In the genomic region with DNA sequence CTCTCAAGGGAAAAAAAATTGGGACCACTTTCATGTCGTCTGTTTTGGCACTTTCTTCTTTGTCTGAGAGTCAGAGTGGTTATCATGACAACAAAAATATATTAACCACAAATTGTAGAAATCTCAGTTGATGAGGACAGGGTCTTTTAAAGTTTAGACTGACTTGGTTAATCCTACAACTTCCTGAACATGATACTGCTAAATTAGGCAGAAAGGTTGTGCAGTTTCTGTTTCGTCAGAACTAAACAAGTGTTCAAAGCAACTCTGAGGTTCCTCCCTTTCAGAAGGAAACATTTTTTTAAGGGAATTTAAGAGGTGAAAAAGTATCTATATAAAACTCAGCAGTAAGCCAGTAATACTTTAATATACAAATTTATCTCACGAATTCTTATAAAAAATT, we compare ENCODE assay signal across 11 cellular contexts. TPM values are rescaled to one million over a fixed set of nuclear protein-coding genes. Genes with fewer than 3 reads are reported as not detected.
A peak's percentile ranks its signal among the peaks of the same experiment; 100 is the strongest.
DNase-seq lines count a peak whose midpoint lies in the region; ATAC-seq and TF ChIP-seq lines count a peak whose summit lies in the region.
"Had no signal": no experiment of that assay in that cellular context is flagged by ENCODE, and none has a peak within 500 bp of the region (broad histone marks: within the 10 kb centered on the region; RNA-seq: fewer than 3 reads in every experiment).

No MANE protein-coding gene starts in this region.

- POLR2A ChIA-PET in PC-9 (lab: Charles Lee; ENCODE audit: unreplicated experiment): no interaction called here

- peaks cover 3% of the 10 kb centered on the region for H3K27me3 Mint-ChIP-seq in activated CD4-positive, alpha-beta T cell treated with anti-CD3 and anti-CD28 coated beads, Interleukin-2, amount 10 ng/mL, durations not matched to agents 24 days and 14 days
- peaks cover 14% of the 10 kb centered on the region for H3K27me3 Mint-ChIP-seq in activated T-helper 2 cell treated with anti-CD3 and anti-CD28 coated beads, Interferon-gamma antibody, Interleukin-2, Interleukin-4, amounts not matched to agents 10 μg/mL and 5 μg/mL and 100 μg/mL, durations not matched to agents 14 hours and 24 hours and 36 hours (ENCODE audit: low read depth)
- H3K27me3 Mint-ChIP-seq: activated CD4-positive, alpha-beta memory T cell treated with anti-CD3 and anti-CD28 coated beads for 36 hours had no signal

- H3K4me2 ChIP-seq in PC-9: no peak overlapping the region
- peak overlapping the region; percentile 68 for H3K4me2 ChIP-seq in osteoblast (ENCODE audit: insufficient read depth, low read length)

- peaks cover 9% of the 10 kb centered on the region for H3K4me1 Mint-ChIP-seq in activated CD4-positive, alpha-beta T cell treated with anti-CD3 and anti-CD28 coated beads, Interleukin-2, amount 10 ng/mL, durations not matched to agents 24 days and 14 days
- peaks cover 4% of the 10 kb centered on the region for H3K4me1 Mint-ChIP-seq in activated T-helper 2 cell treated with anti-CD3 and anti-CD28 coated beads, Interferon-gamma antibody, Interleukin-2, Interleukin-4, amounts not matched to agents 10 μg/mL and 5 μg/mL and 100 μg/mL, durations not matched to agents 14 hours and 24 hours and 36 hours (ENCODE audit: low read depth)

- H3K4me1 ChIP-seq in PC-9 (replicated peaks; ENCODE audit: insufficient read depth) (peaks cover 31% of the 10 kb centered on the region), osteoblast (ENCODE audit: insufficient read depth, low read length) (peaks cover 16% of the 10 kb centered on the region)

- H3K36me3 ChIP-seq in PC-9 (ENCODE audit: low read depth): peaks cover 73% of the 10 kb centered on the region
- no peaks in the 10 kb centered on the region for H3K36me3 ChIP-seq in osteoblast (ENCODE audit: insufficient read depth, low read length)

- CTCF ChIA-PET in PC-9 (lab: Charles Lee): no interaction called here

- H3K4me3 ChIP-seq in PC-9 (no peak overlapping the region), osteoblast (ENCODE audit: insufficient read depth, low read length) (no peak overlapping the region)

- H4K20me1 ChIP-seq in PC-9 (ENCODE audit: insufficient read depth) (0 out of 2 replicates have a peak, but pooled peaks cover 3% of the 10 kb centered on the region), osteoblast (ENCODE audit: insufficient read depth, low read length) (no peaks in the 10 kb centered on the region)

- intact Hi-C loops in PC-9 (cut with micrococcal nuclease; ENCODE audit: unreplicated experiment): no loop called here
- intact Hi-C loops in activated CD4-positive, alpha-beta T cell treated with anti-CD3 and anti-CD28 coated beads, Interleukin-2, amount 10 ng/mL, durations not matched to agents 24 days and 14 days (cut with micrococcal nuclease): no loop called here
- intact Hi-C loops in activated T-helper 2 cell treated with anti-CD3 and anti-CD28 coated beads, Interferon-gamma antibody, Interleukin-2, Interleukin-4, amounts not matched to agents 10 μg/mL and 5 μg/mL and 100 μg/mL, durations not matched to agents 14 hours and 24 hours and 36 hours (cut with micrococcal nuclease): no loop called here

- H3F3A ChIP-seq in PC-9 (ENCODE audit: insufficient read depth, low read depth): peaks cover 57% of the 10 kb centered on the region; the same call in 1 of the 2 replicates

- no peaks in the 10 kb centered on the region for H3K36me3 Mint-ChIP-seq in activated CD4-positive, alpha-beta T cell treated with anti-CD3 and anti-CD28 coated beads, Interleukin-2, amount 10 ng/mL, durations not matched to agents 24 days and 14 days (ENCODE audit: low read depth)
- no peaks in the 10 kb centered on the region for H3K36me3 Mint-ChIP-seq in activated T-helper 2 cell treated with anti-CD3 and anti-CD28 coated beads, Interferon-gamma antibody, Interleukin-2, Interleukin-4, amounts not matched to agents 10 μg/mL and 5 μg/mL and 100 μg/mL, durations not matched to agents 14 hours and 24 hours and 36 hours (ENCODE audit: low read depth)
- H3K36me3 Mint-ChIP-seq: activated CD4-positive, alpha-beta memory T cell treated with anti-CD3 and anti-CD28 coated beads for 36 hours had no signal

- H3K27ac Mint-ChIP-seq in activated CD4-positive, alpha-beta T cell treated with anti-CD3 and anti-CD28 coated beads, Interleukin-2, amount 10 ng/mL, durations not matched to agents 24 days and 14 days: no peak overlapping the region
- H3K27ac Mint-ChIP-seq in activated T-helper 2 cell treated with anti-CD3 and anti-CD28 coated beads, Interferon-gamma antibody, Interleukin-2, Interleukin-4, amounts not matched to agents 10 μg/mL and 5 μg/mL and 100 μg/mL, durations not matched to agents 14 hours and 24 hours and 36 hours: no peak overlapping the region
- H3K27ac Mint-ChIP-seq: activated CD4-positive, alpha-beta memory T cell treated with anti-CD3 and anti-CD28 coated beads for 36 hours had no signal

- no peaks in the 10 kb centered on the region for H3K27me3 ChIP-seq in PC-9 (ENCODE audit: insufficient read depth, low read depth)
- no peaks in the 10 kb centered on the region for H3K27me3 ChIP-seq in osteoblast (ENCODE audit: insufficient read depth, low read length)

- TF ChIP-seq CTCF in PC-9 (conservative IDR thresholded peaks at IDR 0.05) (no peak), osteoblast (IDR thresholded peaks at IDR 0.05; ENCODE audit: extremely low read depth, low read depth, low read length) (no peak)

- H3K27ac ChIP-seq in PC-9 (peak overlapping the region; percentile 63), osteoblast (ENCODE audit: low read depth, low read length) (no peak overlapping the region)

- ATAC-seq in GM18907 (IDR thresholded peaks at IDR 0.05; ENCODE audit: unreplicated experiment) (peak; percentile 75), HG02870 (IDR thresholded peaks at IDR 0.05; ENCODE audit: unreplicated experiment) (peak; percentile 75), HG03139 (IDR thresholded peaks at IDR 0.05; ENCODE audit: unreplicated experiment) (no peak)
- no peak for ATAC-seq in activated CD4-positive, CD25-positive, alpha-beta regulatory T cell treated with anti-CD3 and anti-CD28 coated beads, Interleukin-2, amount 50 U/mL, for 24 hours

- no peak overlapping the region for H3K4me3 Mint-ChIP-seq in activated CD4-positive, alpha-beta T cell treated with anti-CD3 and anti-CD28 coated beads, Interleukin-2, amount 10 ng/mL, durations not matched to agents 24 days and 14 days
- no peak overlapping the region for H3K4me3 Mint-ChIP-seq in activated T-helper 2 cell treated with anti-CD3 and anti-CD28 coated beads, Interferon-gamma antibody, Interleukin-2, Interleukin-4, amounts not matched to agents 10 μg/mL and 5 μg/mL and 100 μg/mL, durations not matched to agents 14 hours and 24 hours and 36 hours (ENCODE audit: low read depth)
- H3K4me3 Mint-ChIP-seq: activated CD4-positive, alpha-beta memory T cell treated with anti-CD3 and anti-CD28 coated beads for 36 hours had no signal

- no TSS peak for BruUV-seq in PC-9 (replicated peaks; lab: Mats Ljungman, UMichigan)

- no peaks in the 10 kb centered on the region for H3K9me3 Mint-ChIP-seq in activated CD4-positive, alpha-beta T cell treated with anti-CD3 and anti-CD28 coated beads, Interleukin-2, amount 10 ng/mL, durations not matched to agents 24 days and 14 days
- no peaks in the 10 kb centered on the region for H3K9me3 Mint-ChIP-seq in activated T-helper 2 cell treated with anti-CD3 and anti-CD28 coated beads, Interferon-gamma antibody, Interleukin-2, Interleukin-4, amounts not matched to agents 10 μg/mL and 5 μg/mL and 100 μg/mL, durations not matched to agents 14 hours and 24 hours and 36 hours
- H3K9me3 Mint-ChIP-seq: activated CD4-positive, alpha-beta memory T cell treated with anti-CD3 and anti-CD28 coated beads for 36 hours had no signal

- no peaks in the 10 kb centered on the region for H3K9me3 ChIP-seq in PC-9 (ENCODE audit: insufficient read depth, low read depth)
- H3K9me3 ChIP-seq in osteoblast (ENCODE audit: low read depth, low read length): no peaks in the 10 kb centered on the region

- H3K79me2 ChIP-seq in PC-9 (ENCODE audit: low read depth) (peaks cover 65% of the 10 kb centered on the region), osteoblast (ENCODE audit: insufficient read depth, low read length) (no peaks in the 10 kb centered on the region)

- no peaks in the 10 kb centered on the region for H3K9me2 ChIP-seq in PC-9 (ENCODE audit: insufficient read depth)

- DNase-seq in PC-9 (no peak), osteoblast (ENCODE audit: insufficient read length, low spot score, missing footprints) (peak; percentile 22)
- DNase-seq in activated CD4-positive, alpha-beta T cell treated with anti-CD3 and anti-CD28 coated beads, Interleukin-2, amount 10 ng/mL, durations not matched to agents 24 days and 14 days: no peak
- DNase-seq in activated T-helper 2 cell treated with anti-CD3 and anti-CD28 coated beads, Interferon-gamma antibody, Interleukin-2, Interleukin-4, amounts not matched to agents 10 μg/mL and 5 μg/mL and 100 μg/mL, durations not matched to agents 14 hours and 24 hours and 36 hours (ENCODE audit: low spot score): no peak
- DNase-seq: activated CD4-positive, alpha-beta memory T cell treated with anti-CD3 and anti-CD28 coated beads for 36 hours; amygdala; islet precursor cell had no signal

- H2AFZ ChIP-seq in PC-9 (no peak overlapping the region), osteoblast (ENCODE audit: low read length) (peak overlapping the region; percentile 53)

RNA-seq across cellular contexts. Expression of a gene that starts 15.3 kb away (rescaled TPM):
- total RNA-seq in PC-9 (2021) (54.3 and 65.9 TPM in 2 replicates), osteoblast (4.0 and 5.9 TPM in 2 replicates)
- total RNA-seq in activated CD4-positive, alpha-beta T cell treated with anti-CD3 and anti-CD28 coated beads, Interleukin-2, amount 10 ng/mL, durations not matched to agents 24 days and 14 days: 2.0 and 2.8 TPM in 2 replicates
- 1.3 and 2.0 TPM in 2 replicates for total RNA-seq in activated T-helper 2 cell treated with anti-CD3 and anti-CD28 coated beads, Interferon-gamma antibody, Interleukin-2, Interleukin-4, amounts not matched to agents 10 μg/mL and 5 μg/mL and 100 μg/mL, durations not matched to agents 14 hours and 24 hours and 36 hours

Comparison
In these comparisons a context has a peak if more than half of its experiments do, and no peak if none do; other contexts are left out.
1. ATAC-seq: peak in GM18907 (single experiment) and HG02870 (single experiment); none in activated CD4-positive, CD25-positive, alpha-beta regulatory T cell treated with anti-CD3 and anti-CD28 coated beads, Interleukin-2, amount 50 U/mL, for 24 hours (0 of 2) and HG03139 (single experiment).